ENCODE assay signal across 7 cellular contexts in the genomic region with DNA sequence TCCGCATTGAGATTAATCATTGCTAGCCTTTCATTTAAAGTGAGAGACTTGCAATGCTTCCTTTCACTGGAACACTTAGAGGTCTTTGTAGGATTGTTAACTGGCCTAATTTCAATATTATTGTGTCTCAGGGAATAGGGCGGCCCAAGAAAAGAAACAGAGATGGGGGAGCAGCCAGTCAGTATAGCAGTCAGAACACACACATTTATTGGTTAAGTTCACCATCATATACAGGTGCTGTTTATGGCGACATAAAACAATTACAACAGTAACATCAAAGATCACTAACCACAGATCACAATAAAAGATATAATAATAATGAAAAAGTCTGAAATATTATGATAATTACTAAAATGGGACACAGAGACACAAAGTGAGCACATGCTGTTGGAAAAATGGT.
"Had no signal": no experiment of that assay in that cellular context is flagged by ENCODE, and none has a peak within 500 bp of the region (broad histone marks: within the 10 kb centered on the region; RNA-seq: fewer than 3 reads in every experiment).

No MANE protein-coding gene starts in this region.

- DNase-seq: GDM1, GF-D8 had no signal

- FAIRE-seq: G401.6, GM12891, GM12892, GM18507, GM19239 had no signal
